Comparison of ENCODE assay signal across 24 cellular contexts in genomic region chr3:74329087-74329486, GRCh38.
"Had no signal": no experiment of that assay in that cellular context is flagged by ENCODE, and none has a peak within 500 bp of the region (broad histone marks: within the 10 kb centered on the region; RNA-seq: fewer than 3 reads in every experiment).

No MANE protein-coding gene starts in this region.

- H3K27ac ChIP-seq: colonic mucosa, coronary artery, dorsolateral prefrontal cortex, epithelial cell of prostate, esophagus muscularis mucosa, esophagus squamous epithelium, foreskin keratinocyte, gastrocnemius medialis, gastroesophageal sphincter, heart left ventricle, heart right ventricle had no signal

- H3K36me3 ChIP-seq: colonic mucosa, esophagus muscularis mucosa, esophagus squamous epithelium, gastrocnemius medialis, gastroesophageal sphincter, heart left ventricle, heart right ventricle had no signal

- H3K4me3 Mint-ChIP-seq: dendritic cell treated with granulocyte-macrophage colony-stimulating factor and Interleukin-4, amounts not matched to agents 40 ng/mL and 50 ng/mL, for 4 days; effector memory CD8-positive, alpha-beta T cell had no signal

- DNase-seq: colonic mucosa; cortex of kidney; dermis blood vessel endothelial cell; dorsolateral prefrontal cortex; effector CD4-positive, alpha-beta T cell; effector CD8-positive, alpha-beta T cell; effector memory CD4-positive, alpha-beta T cell; effector memory CD8-positive, alpha-beta T cell; erythroblast; esophagus squamous epithelium; foreskin fibroblast; foreskin keratinocyte; foreskin melanocyte; gastrocnemius medialis; glutamatergic neuron; head of caudate nucleus; heart left ventricle; heart right ventricle had no signal

- H3K9me3 ChIP-seq: colonic mucosa, esophagus muscularis mucosa, esophagus squamous epithelium, gastrocnemius medialis, gastroesophageal sphincter, heart left ventricle, heart right ventricle had no signal

- H3K4me3 ChIP-seq: colonic mucosa, coronary artery, dorsolateral prefrontal cortex, esophagus muscularis mucosa, esophagus squamous epithelium, gastrocnemius medialis, gastroesophageal sphincter, heart left ventricle, heart right ventricle had no signal

- H3K4me1 ChIP-seq: colonic mucosa, esophagus muscularis mucosa, esophagus squamous epithelium, foreskin keratinocyte, gastrocnemius medialis, gastroesophageal sphincter, heart left ventricle, heart right ventricle had no signal

- H3K27ac Mint-ChIP-seq: dendritic cell treated with granulocyte-macrophage colony-stimulating factor and Interleukin-4, amounts not matched to agents 40 ng/mL and 50 ng/mL, for 4 days; effector memory CD8-positive, alpha-beta T cell had no signal

- ATAC-seq: effector memory CD8-positive, alpha-beta T cell; esophagus mucosa; foreskin keratinocyte; gastrocnemius medialis; gastroesophageal sphincter; heart left ventricle; heart right ventricle had no signal

- H3K27me3 Mint-ChIP-seq: dendritic cell treated with granulocyte-macrophage colony-stimulating factor and Interleukin-4, amounts not matched to agents 40 ng/mL and 50 ng/mL, for 4 days; effector memory CD8-positive, alpha-beta T cell had no signal

- H3K27me3 ChIP-seq: colonic mucosa, dorsolateral prefrontal cortex, esophagus muscularis mucosa, esophagus squamous epithelium, foreskin keratinocyte, gastrocnemius medialis, gastroesophageal sphincter, heart left ventricle, heart right ventricle had no signal
